Comparison of ENCODE assay signal across 9 cellular contexts in the genomic region with DNA sequence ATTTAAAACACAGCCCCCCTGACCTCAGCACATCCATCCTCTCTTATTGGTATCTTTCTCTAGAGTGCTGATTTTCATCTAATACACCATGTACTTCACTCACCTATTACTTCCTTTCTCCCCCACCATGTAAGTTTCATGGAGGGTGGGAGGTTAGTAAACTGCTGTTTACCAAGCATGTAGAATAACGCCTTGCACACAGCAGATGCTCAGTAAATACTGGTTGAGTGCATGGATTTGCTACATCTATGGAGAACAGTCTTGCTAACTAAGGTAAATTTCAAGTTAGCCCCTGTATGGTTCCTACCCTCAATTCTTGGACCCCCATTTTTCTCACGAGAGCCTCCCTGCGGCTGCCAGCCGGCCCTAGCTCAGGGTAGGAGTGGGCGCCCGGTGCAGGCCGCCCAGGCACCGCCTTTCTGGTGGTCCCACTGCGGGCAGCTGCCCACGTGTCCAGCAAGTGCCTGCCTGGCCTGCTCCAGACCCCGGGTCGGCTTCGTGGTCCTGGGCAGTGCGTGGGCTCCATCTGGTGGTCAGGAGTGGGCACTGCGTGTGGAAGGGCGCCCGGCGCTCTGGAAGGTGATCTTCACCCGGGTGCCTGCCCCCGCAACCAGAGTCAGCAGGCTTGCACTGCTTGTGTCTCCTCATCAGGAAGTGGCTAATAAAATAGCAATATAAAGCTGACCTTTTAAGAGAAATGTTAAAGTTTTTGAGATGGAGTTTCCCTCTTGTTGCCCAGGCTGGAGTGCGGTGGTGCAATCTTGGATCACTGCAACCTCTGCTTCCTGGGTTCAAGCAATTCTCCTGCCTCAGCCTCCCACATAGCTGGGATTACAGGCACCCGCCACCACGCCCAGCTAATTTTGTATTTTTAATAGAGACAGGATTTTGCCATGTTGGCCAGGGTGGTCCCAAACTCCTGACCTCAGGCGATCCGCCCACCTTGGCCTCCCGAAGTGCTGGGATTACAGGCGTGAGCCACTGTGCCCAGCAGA.
DNase-seq lines count a peak whose midpoint lies in the region; ATAC-seq and TF ChIP-seq lines count a peak whose summit lies in the region.
"Had no signal": no experiment of that assay in that cellular context is flagged by ENCODE, and none has a peak within 500 bp of the region (broad histone marks: within the 10 kb centered on the region; RNA-seq: fewer than 3 reads in every experiment).

No MANE protein-coding gene starts in this region.

- TF ChIP-seq CTCF in suprapubic skin (IDR thresholded peaks at IDR 0.05) = peak; percentile 79 to 99

- DNase-seq in COR-L47 (lab: John Stamatoyannopoulos, UW) (peak; percentile 27), HK-2 (ENCODE audit: unreplicated experiment) (peak; percentile 81), fibroblast of the conjunctiva (ENCODE audit: low read depth) (peak; percentile 59), occipital lobe (lab: John Stamatoyannopoulos, UW) (peak; percentile 48), suprapubic skin (ENCODE audit: low spot score in 2 of 2) (no peak)
- peak; percentile 36 for DNase-seq in activated T-helper 1 cell treated with anti-CD3 and anti-CD28 coated beads, Interleukin-12 subunit alpha, Interleukin-12 subunit beta, Interleukin-2, Interleukin-4 antibody, amounts not matched to agents 30 ng/mL and 10 ng/mL and 1 ng/mL, durations not matched to agents 14 hours and 24 hours and 36 hours (ENCODE audit: low spot score)

- TF ChIP-seq POLR2A in suprapubic skin (IDR thresholded peaks at IDR 0.05) = no peak

- 47% methylated on average over 17 of the region's 27 CpGs for WGBS in suprapubic skin

- H3K4me1 Mint-ChIP-seq in activated T-helper 1 cell treated with anti-CD3 and anti-CD28 coated beads, Interleukin-12 subunit alpha, Interleukin-12 subunit beta, Interleukin-2, Interleukin-4 antibody, amounts not matched to agents 30 ng/mL and 10 ng/mL and 1 ng/mL, durations not matched to agents 14 hours and 24 hours and 36 hours (ENCODE audit: low read depth) = peaks cover 18% of the 10 kb centered on the region

- peaks cover 41% of the 10 kb centered on the region for H3K4me1 ChIP-seq in suprapubic skin

- H3K4me3 Mint-ChIP-seq in activated T-helper 1 cell treated with anti-CD3 and anti-CD28 coated beads, Interleukin-12 subunit alpha, Interleukin-12 subunit beta, Interleukin-2, Interleukin-4 antibody, amounts not matched to agents 30 ng/mL and 10 ng/mL and 1 ng/mL, durations not matched to agents 14 hours and 24 hours and 36 hours = no peak overlapping the region
- H3K4me3 Mint-ChIP-seq: activated naive CD8-positive, alpha-beta T cell had no signal

- no peak overlapping the region for H3K4me3 ChIP-seq in suprapubic skin

- no peak overlapping the region for H3K27ac Mint-ChIP-seq in activated T-helper 1 cell treated with anti-CD3 and anti-CD28 coated beads, Interleukin-12 subunit alpha, Interleukin-12 subunit beta, Interleukin-2, Interleukin-4 antibody, amounts not matched to agents 30 ng/mL and 10 ng/mL and 1 ng/mL, durations not matched to agents 14 hours and 24 hours and 36 hours

- H3K27me3 ChIP-seq in suprapubic skin = no peaks in the 10 kb centered on the region

- ATAC-seq in GM19463 (IDR thresholded peaks at IDR 0.05; ENCODE audit: unreplicated experiment) = peak; percentile 73

- H3K36me3 Mint-ChIP-seq in activated T-helper 1 cell treated with anti-CD3 and anti-CD28 coated beads, Interleukin-12 subunit alpha, Interleukin-12 subunit beta, Interleukin-2, Interleukin-4 antibody, amounts not matched to agents 30 ng/mL and 10 ng/mL and 1 ng/mL, durations not matched to agents 14 hours and 24 hours and 36 hours (ENCODE audit: low read depth) = peaks cover 12% of the 10 kb centered on the region
- H3K36me3 Mint-ChIP-seq: activated naive CD8-positive, alpha-beta T cell had no signal

- TF ChIP-seq EP300 in suprapubic skin (IDR thresholded peaks at IDR 0.05) = no peak

- H3K27me3 Mint-ChIP-seq in activated T-helper 1 cell treated with anti-CD3 and anti-CD28 coated beads, Interleukin-12 subunit alpha, Interleukin-12 subunit beta, Interleukin-2, Interleukin-4 antibody, amounts not matched to agents 30 ng/mL and 10 ng/mL and 1 ng/mL, durations not matched to agents 14 hours and 24 hours and 36 hours (ENCODE audit: insufficient read depth) = peaks cover 2% of the 10 kb centered on the region
- H3K27me3 Mint-ChIP-seq: activated naive CD8-positive, alpha-beta T cell had no signal

- peaks cover 11% of the 10 kb centered on the region for H3K36me3 ChIP-seq in suprapubic skin

- no peaks in the 10 kb centered on the region for H3K9me3 ChIP-seq in suprapubic skin

- intact Hi-C loops in activated T-helper 1 cell treated with anti-CD3 and anti-CD28 coated beads, Interleukin-12 subunit alpha, Interleukin-12 subunit beta, Interleukin-2, Interleukin-4 antibody, amounts not matched to agents 30 ng/mL and 10 ng/mL and 1 ng/mL, durations not matched to agents 14 hours and 24 hours and 36 hours (cut with micrococcal nuclease) = loop anchor here (2.0 kb wide), 2 partner anchors 29 to 63 kb away; a partner anchor contains a TSS

- H3K9me3 Mint-ChIP-seq in activated T-helper 1 cell treated with anti-CD3 and anti-CD28 coated beads, Interleukin-12 subunit alpha, Interleukin-12 subunit beta, Interleukin-2, Interleukin-4 antibody, amounts not matched to agents 30 ng/mL and 10 ng/mL and 1 ng/mL, durations not matched to agents 14 hours and 24 hours and 36 hours = no peaks in the 10 kb centered on the region

- no peak overlapping the region for H3K27ac ChIP-seq in suprapubic skin

TF ChIP-seq in PFSK-1, 5 proteins besides CTCF, POLR2A, EP300 and RAD21:
- TF ChIP-seq TAF1 (IDR thresholded peaks at IDR 0.05; ENCODE audit: borderline replicate concordance, insufficient read depth, low read length) (no peak), FOXP2 (optimal IDR thresholded peaks at IDR 0.05; ENCODE audit: borderline replicate concordance, extremely low read depth, extremely low read length, insufficient read depth) (peak; percentile 83), POLR2AphosphoS5 (IDR thresholded peaks at IDR 0.05; ENCODE audit: low read depth, low read length) (no peak), SIN3A (IDR thresholded peaks at IDR 0.05; ENCODE audit: borderline replicate concordance, insufficient read depth, low read length) (no peak)
- TF ChIP-seq, protein P1, sequence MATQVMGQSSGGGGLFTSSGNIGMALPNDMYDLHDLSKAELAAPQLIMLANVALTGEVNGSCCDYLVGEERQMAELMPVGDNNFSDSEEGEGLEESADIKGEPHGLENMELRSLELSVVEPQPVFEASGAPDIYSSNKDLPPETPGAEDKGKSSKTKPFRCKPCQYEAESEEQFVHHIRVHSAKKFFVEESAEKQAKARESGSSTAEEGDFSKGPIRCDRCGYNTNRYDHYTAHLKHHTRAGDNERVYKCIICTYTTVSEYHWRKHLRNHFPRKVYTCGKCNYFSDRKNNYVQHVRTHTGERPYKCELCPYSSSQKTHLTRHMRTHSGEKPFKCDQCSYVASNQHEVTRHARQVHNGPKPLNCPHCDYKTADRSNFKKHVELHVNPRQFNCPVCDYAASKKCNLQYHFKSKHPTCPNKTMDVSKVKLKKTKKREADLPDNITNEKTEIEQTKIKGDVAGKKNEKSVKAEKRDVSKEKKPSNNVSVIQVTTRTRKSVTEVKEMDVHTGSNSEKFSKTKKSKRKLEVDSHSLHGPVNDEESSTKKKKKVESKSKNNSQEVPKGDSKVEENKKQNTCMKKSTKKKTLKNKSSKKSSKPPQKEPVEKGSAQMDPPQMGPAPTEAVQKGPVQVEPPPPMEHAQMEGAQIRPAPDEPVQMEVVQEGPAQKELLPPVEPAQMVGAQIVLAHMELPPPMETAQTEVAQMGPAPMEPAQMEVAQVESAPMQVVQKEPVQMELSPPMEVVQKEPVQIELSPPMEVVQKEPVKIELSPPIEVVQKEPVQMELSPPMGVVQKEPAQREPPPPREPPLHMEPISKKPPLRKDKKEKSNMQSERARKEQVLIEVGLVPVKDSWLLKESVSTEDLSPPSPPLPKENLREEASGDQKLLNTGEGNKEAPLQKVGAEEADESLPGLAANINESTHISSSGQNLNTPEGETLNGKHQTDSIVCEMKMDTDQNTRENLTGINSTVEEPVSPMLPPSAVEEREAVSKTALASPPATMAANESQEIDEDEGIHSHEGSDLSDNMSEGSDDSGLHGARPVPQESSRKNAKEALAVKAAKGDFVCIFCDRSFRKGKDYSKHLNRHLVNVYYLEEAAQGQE (IDR thresholded peaks at IDR 0.05; ENCODE audit: insufficient read depth in 1 of 2, low read depth in 2 of 2, low read length in 2 of 2) = no peak

Comparison
In these comparisons a context has a peak if more than half of its experiments do, and no peak if none do; other contexts are left out.
1. DNase-seq: peak in COR-L47 (single experiment), HK-2 (single experiment), activated T-helper 1 cell treated with anti-CD3 and anti-CD28 coated beads, Interleukin-12 subunit alpha, Interleukin-12 subunit beta, Interleukin-2, Interleukin-4 antibody, amounts not matched to agents 30 ng/mL and 10 ng/mL and 1 ng/mL, durations not matched to agents 14 hours and 24 hours and 36 hours (single experiment), fibroblast of the conjunctiva (single experiment) and occipital lobe (single experiment); none in suprapubic skin (0 of 2).